7 cellular contexts compared by ENCODE assay signal in genomic region chr16:27374794-27375499, GRCh38. TPM values are rescaled to one million over a fixed set of nuclear protein-coding genes. Genes with fewer than 3 reads are reported as not detected.
DNase-seq lines count a peak whose midpoint lies in the region; ATAC-seq and TF ChIP-seq lines count a peak whose summit lies in the region.

No MANE protein-coding gene starts in this region.

- ATAC-seq in GM21825 (IDR thresholded peaks at IDR 0.05; ENCODE audit: unreplicated experiment) (peak; percentile 40), T-cell (replicated peaks in 1 of 4) (peak in 2 of 4 experiments; percentile 17 to 39), left colon (peak; percentile 68)
- ATAC-seq in central memory CD8-positive, alpha-beta T cell (replicated peaks; ENCODE audit: extremely low read depth, poor library complexity, severe bottlenecking) = peak; percentile 41

- no peaks in the 10 kb centered on the region; the same call in 1 of the 2 replicates for H3K9me3 ChIP-seq in Loucy (ENCODE audit: insufficient read depth, low read depth, low read length)

- peaks cover 0 to 7% (median under 1%) of the 10 kb centered on the region in 3 donors for H3K9me3 Mint-ChIP-seq in T-cell
- no peaks in the 10 kb centered on the region for H3K9me3 Mint-ChIP-seq in central memory CD8-positive, alpha-beta T cell

- H3K4me3 ChIP-seq in Loucy (ENCODE audit: low read length, poor library complexity, severe bottlenecking) = no peak overlapping the region

- H3K4me1 ChIP-seq in Loucy (ENCODE audit: insufficient read depth, low read length, poor library complexity, severe bottlenecking) = peaks cover 19% of the 10 kb centered on the region

- POLR2A ChIA-PET in GM10248 (lab: Yijun Ruan, JAX) = interaction anchor here (0.6 to 2.7 kb wide), 5 partner anchors 13 to 104 kb away, joined by 3 to 18 read pairs (median 6); partner anchors contain the start of gene IL21R
- POLR2A ChIA-PET in T-cell (lab: Charles Lee) = interaction anchor here in 1 of 2 donors (1.2 kb wide), 1 partner anchor 30 kb away, joined by 4 read pairs; no protein-coding TSS in a partner anchor

- H3K36me3 Mint-ChIP-seq in T-cell = no peaks in the 10 kb centered on the region
- H3K36me3 Mint-ChIP-seq in central memory CD8-positive, alpha-beta T cell (ENCODE audit: insufficient read depth) = peaks cover 4% of the 10 kb centered on the region

- H3K9me2 ChIP-seq in Loucy (replicated peaks; ENCODE audit: low read depth, low read length) = no peaks in the 10 kb centered on the region

- no peak overlapping the region for H3K4me2 ChIP-seq in Loucy (ENCODE audit: low read depth, low read length, poor library complexity, severe bottlenecking)

- no peaks in the 10 kb centered on the region for H3K79me2 ChIP-seq in Loucy (ENCODE audit: insufficient read depth, low read length)

- H3K9ac ChIP-seq in Loucy (ENCODE audit: low read depth, low read length, poor library complexity, severe bottlenecking) = no peak overlapping the region

- H4K20me1 ChIP-seq in Loucy (ENCODE audit: insufficient read depth, low read length, poor library complexity, severe bottlenecking) = no peaks in the 10 kb centered on the region

- no peaks in the 10 kb centered on the region for H3K27me3 Mint-ChIP-seq in T-cell
- H3K27me3 Mint-ChIP-seq in central memory CD8-positive, alpha-beta T cell = no peaks in the 10 kb centered on the region

- no peaks in the 10 kb centered on the region for H3K36me3 ChIP-seq in Loucy (ENCODE audit: insufficient read depth, low read length)

- no peak overlapping the region for H3K4me3 Mint-ChIP-seq in T-cell
- H3K4me3 Mint-ChIP-seq in central memory CD8-positive, alpha-beta T cell = no peak overlapping the region

- CTCF ChIA-PET in GM10248 (lab: Yijun Ruan, JAX) (interaction anchor here (0.7 to 10.7 kb wide), 17 partner anchors 8 to 195 kb away, joined by 3 to 87 read pairs (median 5); partner anchors contain the start of gene IL21R), T-cell (lab: Charles Lee) (interaction anchor here in 1 of 2 donors (1.2 to 1.9 kb wide), 3 partner anchors 17 to 140 kb away, joined by 3 to 4 read pairs (median 3); no protein-coding TSS in a partner anchor)

- H2AFZ ChIP-seq in Loucy (ENCODE audit: low read length) = no peak overlapping the region

- intact Hi-C loops in left colon (cut with DNase I, micrococcal nuclease) = loop anchor here in 1 of 2 donors (5.0 kb wide), 1 partner anchor 193 kb away; no protein-coding TSS in a partner anchor

- no peak overlapping the region for H3K27ac Mint-ChIP-seq in T-cell
- no peak overlapping the region for H3K27ac Mint-ChIP-seq in central memory CD8-positive, alpha-beta T cell (ENCODE audit: low read depth)

- peak; percentile 38 for TF ChIP-seq CTCF in GM10248 (IDR thresholded peaks at IDR 0.05; ENCODE audit: control extremely low read depth, extremely low read depth, low read depth, missing control alignments)
- peak; percentile 70 for TF ChIP-seq CTCF in Loucy (conservative IDR thresholded peaks at IDR 0.05; ENCODE audit: low read length)

- DNase-seq in GM10248 (ENCODE audit: extremely low spot score) (peak; percentile 74), T-cell (peak in 22 of 34 experiments; percentile 11 to 53 (median 30)), left colon (peak; percentile 55 to 64)
- no peak for DNase-seq in central memory CD8-positive, alpha-beta T cell (ENCODE audit: low spot score in 2 of 2)
- DNase-seq in stimulated activated CD4-positive, alpha-beta T cell treated with anti-CD3 and anti-CD28 coated beads, Interleukin-4, amount 100 ng/mL, for 48 hours (ENCODE audit: low read depth in 2 of 2) = peak; percentile 62 to 69

- no peaks in the 10 kb centered on the region for H3F3A ChIP-seq in Loucy (ENCODE audit: low read depth)

- peaks cover 40 to 49% (median 43%) of the 10 kb centered on the region in 3 donors for H3K4me1 Mint-ChIP-seq in T-cell
- H3K4me1 Mint-ChIP-seq in central memory CD8-positive, alpha-beta T cell = peaks cover 28% of the 10 kb centered on the region

- no peaks in the 10 kb centered on the region for H3K27me3 ChIP-seq in Loucy (ENCODE audit: insufficient read depth, low read length, poor library complexity, severe bottlenecking)

RNA-seq across cellular contexts. Expression of gene IL21R, which starts 27.0 kb away (rescaled TPM):
- 10 to 100 TPM; 35.6 to 44.3 (median 38.2) TPM for total RNA-seq in T-cell
- 1 to 10 TPM in 1 of 2 donors, under 1 TPM in 1; 0.40 to 1.0 TPM for total RNA-seq in left colon

Comparison
In these comparisons a context has a peak if more than half of its experiments do, and no peak if none do; other contexts are left out.
1. DNase-seq: peak in GM10248 (single experiment), T-cell (22 of 34), left colon (2 of 2) and stimulated activated CD4-positive, alpha-beta T cell treated with anti-CD3 and anti-CD28 coated beads, Interleukin-4, amount 100 ng/mL, for 48 hours (2 of 2); none in central memory CD8-positive, alpha-beta T cell (0 of 2).
2. RNA of gene IL21R, which starts 27.0 kb away (total RNA-seq): 35.6 to 44.3 TPM in T-cell; 0.40 to 1.0 TPM in left colon; every median in the first group is over 10 times any median in the second.